In genomic region chr16:14205666-14206065, GRCh38 we compare ENCODE assay signal across 16 cellular contexts.
"Had no signal": no experiment of that assay in that cellular context is flagged by ENCODE, and none has a peak within 500 bp of the region (broad histone marks: within the 10 kb centered on the region; RNA-seq: fewer than 3 reads in every experiment).

No MANE protein-coding gene starts in this region.

- H3K27ac ChIP-seq: foreskin keratinocyte, neutrophil had no signal

- H3K27me3 ChIP-seq: foreskin keratinocyte, neutrophil had no signal

- H3K4me1 ChIP-seq: foreskin keratinocyte had no signal

- H3K36me3 ChIP-seq: neutrophil had no signal

- DNase-seq: activated CD4-positive, alpha-beta T cell treated with anti-CD3 and anti-CD28 coated beads, Interleukin-2, amount 50 U/mL, for 4 hours; activated naive CD4-positive, alpha-beta T cell treated with Interleukin-2 at 50 U/mL for 16 hours; activated naive CD8-positive, alpha-beta T cell treated with anti-CD3 and anti-CD28 coated beads, Interleukin-2, amount 50 U/mL, for 24 hours; foreskin keratinocyte; head of caudate nucleus; islet precursor cell; mammary epithelial cell; mucosa of descending colon; naive thymus-derived CD8-positive, alpha-beta T cell; right cardiac atrium; stimulated activated CD4-positive, alpha-beta T cell treated with anti-CD3 and anti-CD28 coated beads, Interleukin-2, amount 100 ng/mL, for 24 hours; stimulated activated naive CD4-positive, alpha-beta T cell treated with Interleukin-2 at 50 U/mL for 16 hours; T-helper 17 cell; trophoblast cell had no signal

- H3K4me3 ChIP-seq: mucosa of descending colon, smooth muscle cell had no signal

- H3K9me3 ChIP-seq: mucosa of descending colon, neutrophil had no signal

- H3K4me2 ChIP-seq: smooth muscle cell had no signal
